ENCODE assay signal across 2 cellular contexts in the genomic region with DNA sequence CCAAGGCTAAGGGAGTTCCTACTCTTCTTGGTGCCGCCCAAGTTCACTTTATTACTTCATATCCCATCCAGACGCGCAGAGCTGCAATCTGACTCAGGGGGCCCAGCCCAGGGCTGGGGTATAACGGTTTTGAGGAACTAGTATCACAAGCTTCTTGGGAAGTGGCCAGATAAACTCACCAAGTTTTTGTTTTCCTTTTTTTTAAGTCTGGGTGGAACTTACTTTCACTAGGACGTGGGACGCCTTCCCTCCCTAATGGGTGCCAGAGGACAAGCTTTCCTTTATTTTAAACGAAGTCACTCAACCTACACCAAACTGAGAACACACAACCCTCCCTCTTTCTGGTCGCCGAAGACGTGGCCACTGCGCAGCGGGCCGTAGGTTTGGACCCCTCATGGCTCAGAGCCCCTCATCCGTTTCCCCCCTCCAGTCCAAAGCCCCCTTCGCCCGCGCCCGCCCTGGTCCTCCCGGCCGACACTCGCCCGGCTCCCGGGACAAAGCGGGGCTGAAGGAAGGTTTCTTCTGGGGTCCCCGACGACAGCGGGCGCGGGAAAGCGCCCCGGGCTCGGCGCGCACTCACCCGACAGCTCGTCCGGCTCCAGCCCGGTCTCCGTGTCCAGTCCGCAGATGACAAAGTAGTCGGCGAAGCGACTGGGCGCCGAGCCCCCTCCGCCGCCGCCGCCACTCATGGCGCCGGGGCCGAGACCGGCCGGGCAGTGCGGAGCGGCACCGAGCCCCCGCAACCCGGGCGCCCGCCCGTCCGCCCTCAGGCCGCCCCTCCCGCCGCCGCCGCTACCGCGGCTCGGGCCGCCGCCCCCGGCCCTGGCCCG.
TF ChIP-seq lines count a peak whose summit lies in the region.

No MANE protein-coding gene starts in this region.

TF ChIP-seq in SK-N-SH, 30 proteins besides CTCF, POLR2A, EP300 and RAD21:
- no peak for TF ChIP-seq GATA2 (CRISPR knock-in tag; IDR thresholded peaks at IDR 0.05)
- TF ChIP-seq MXI1 (IDR thresholded peaks at IDR 0.05; ENCODE audit: low read depth, low read length), result peak; percentile 45; the same call in 1 of the 2 replicates
- no peak for TF ChIP-seq EZH2phosphoT487 (IDR thresholded peaks at IDR 0.05; ENCODE audit: borderline replicate concordance, low read depth)
- TF ChIP-seq FOSL2 (IDR thresholded peaks at IDR 0.05; ENCODE audit: borderline replicate concordance, low read depth), result no peak
- TF ChIP-seq TAF1 (IDR thresholded peaks at IDR 0.05; ENCODE audit: borderline replicate concordance, low read depth, low read length), result 0 out of 2 replicates have a peak, but pooled peaks have one; percentile 25
- 0 out of 2 replicates have a peak, but pooled peaks have one; percentile 1 for TF ChIP-seq SIN3A (IDR thresholded peaks at IDR 0.05; ENCODE audit: borderline replicate concordance, low read depth, low read length)

TF ChIP-seq in GM12878, 131 proteins besides CTCF, POLR2A, EP300 and RAD21:
- no peak for TF ChIP-seq RBBP5 (conservative IDR thresholded peaks at IDR 0.05)
- TF ChIP-seq MTA2 (IDR thresholded peaks at IDR 0.05; ENCODE audit: low read depth), result no peak
- TF ChIP-seq KLF5 (IDR thresholded peaks at IDR 0.05; ENCODE audit: partially characterized antibody), result no peak
- 0 out of 2 replicates have a peak, but pooled peaks have one; percentile 37 for TF ChIP-seq SIN3A (IDR thresholded peaks at IDR 0.05; ENCODE audit: low read depth, low read length)
- TF ChIP-seq HDAC6 (IDR thresholded peaks at IDR 0.05; ENCODE audit: unreplicated experiment), result peak; percentile 55
TF ChIP-seq in GM12878: peak in this region for 2.
